Comparison of ENCODE assay signal across 11 cellular contexts in genomic region chr6:125943528-125944433, GRCh38. TPM values are rescaled to one million over a fixed set of nuclear protein-coding genes. Genes with fewer than 3 reads are reported as not detected.
A peak's percentile ranks its signal among the peaks of the same experiment; 100 is the strongest.
DNase-seq lines count a peak whose midpoint lies in the region; ATAC-seq and TF ChIP-seq lines count a peak whose summit lies in the region.
"Had no signal": no experiment of that assay in that cellular context is flagged by ENCODE, and none has a peak within 500 bp of the region (broad histone marks: within the 10 kb centered on the region; RNA-seq: fewer than 3 reads in every experiment).

No MANE protein-coding gene starts in this region.

- TF ChIP-seq CTCF in heart left ventricle (IDR thresholded peaks at IDR 0.05) (no peak), uterus (IDR thresholded peaks at IDR 0.05) (no peak)

- TF ChIP-seq POLR2A in heart left ventricle (IDR thresholded peaks at IDR 0.05) (no peak), uterus (IDR thresholded peaks at IDR 0.05) (no peak)

- intact Hi-C loops in heart left ventricle (cut with DNase I) (no loop called here), cardiac septum (cut with DNase I) (no loop called here), uterus (cut with DNase I; ENCODE audit: low total_unique reads) (no loop called here)

- peaks cover 0 to 53% (median 17%) of the 10 kb centered on the region in 12 donors for H3K4me1 ChIP-seq in heart left ventricle
- H3K4me1 ChIP-seq in endocrine pancreas (ENCODE audit: control insufficient read depth, insufficient read depth, low read length): peaks cover 10% of the 10 kb centered on the region
- H3K4me1 ChIP-seq in muscle layer of colon (ENCODE audit: insufficient read depth, low read length): peaks cover 5% of the 10 kb centered on the region
- H3K4me1 ChIP-seq in uterus: no peaks in the 10 kb centered on the region

- H3K9me3 ChIP-seq in heart left ventricle (no peaks in the 10 kb centered on the region), endocrine pancreas (ENCODE audit: control insufficient read depth, low read length) (no peaks in the 10 kb centered on the region), muscle layer of colon (ENCODE audit: low read length) (no peaks in the 10 kb centered on the region), uterus (no peaks in the 10 kb centered on the region)

- no peaks in the 10 kb centered on the region for H3K27me3 ChIP-seq in heart left ventricle
- H3K27me3 ChIP-seq in endocrine pancreas (ENCODE audit: control insufficient read depth, insufficient read depth, low read length): no peaks in the 10 kb centered on the region
- H3K27me3 ChIP-seq in muscle layer of colon (ENCODE audit: control insufficient read depth in 1 of 2, insufficient read depth in 2 of 2, low read length in 2 of 2): no peaks in the 10 kb centered on the region
- no peaks in the 10 kb centered on the region for H3K27me3 ChIP-seq in uterus

- 79 to 86% (median 82%) methylated on average over 4 of the region's 4 CpGs for WGBS in heart left ventricle, 4 donors

- no peak for DNase-seq in heart left ventricle
- no peak for DNase-seq in cardiac septum (ENCODE audit: low spot score)
- DNase-seq in uterus: no peak
- DNase-seq in kidney glomerular epithelial cell (lab: John Stamatoyannopoulos, UW): no peak
- no peak for DNase-seq in activated T-cell treated with anti-CD3 and anti-CD28 coated beads for 4 hours
- DNase-seq: 8988T; activated effector memory CD4-positive, alpha-beta T cell treated with Interleukin-2 at 50 U/mL for 16 hours had no signal

- H3K9ac ChIP-seq in endocrine pancreas (ENCODE audit: control insufficient read depth, insufficient read depth, low read length) (no peak overlapping the region), muscle layer of colon (ENCODE audit: low read length) (no peak overlapping the region)

- peak overlapping the region in 9 of 12 donors; percentile 1 to 81 (median 53) for H3K27ac ChIP-seq in heart left ventricle
- peak overlapping the region; percentile 15 for H3K27ac ChIP-seq in muscle layer of colon (ENCODE audit: low read depth, low read length)
- H3K27ac ChIP-seq in uterus: peak overlapping the region; percentile 43 to 78

- H3K36me3 ChIP-seq in heart left ventricle (no peaks in the 10 kb centered on the region), endocrine pancreas (ENCODE audit: control insufficient read depth, insufficient read depth, low read length) (no peaks in the 10 kb centered on the region), muscle layer of colon (ENCODE audit: insufficient read depth, low read length) (no peaks in the 10 kb centered on the region), uterus (no peaks in the 10 kb centered on the region)

- H3K4me3 ChIP-seq in heart left ventricle: no peak overlapping the region
- peak overlapping the region; percentile 20 for H3K4me3 ChIP-seq in endocrine pancreas (ENCODE audit: control insufficient read depth, insufficient read depth, low read length)
- no peak overlapping the region for H3K4me3 ChIP-seq in muscle layer of colon (ENCODE audit: low read depth in 1 of 2, low read length in 2 of 2)
- H3K4me3 ChIP-seq in uterus: no peak overlapping the region

- ATAC-seq in heart left ventricle: no peak
- ATAC-seq in GM19397 (IDR thresholded peaks at IDR 0.05; ENCODE audit: unreplicated experiment): no peak
- ATAC-seq: stimulated activated effector memory CD8-positive, alpha-beta T cell treated with anti-CD3 and anti-CD28 coated beads, Interleukin-12 subunit alpha, Interleukin-12 subunit beta, amount 100 ng/mL, for 72 hours had no signal

RNA-seq across cellular contexts. Expression of gene HINT3, which starts 12.8 kb away (rescaled TPM):
- total RNA-seq in heart left ventricle (10 to 100 TPM; 26.3 to 40.0 (median 33.8) TPM), cardiac septum (35.0 TPM), uterus (10 to 100 TPM; 13.1 to 49.3 (median 23.1) TPM)
- 10 to 100 TPM in 1 of 2 donors, 1 to 10 TPM in 1; 8.1 to 23.9 TPM for polyA plus RNA-seq in heart left ventricle

RNA-seq across cellular contexts. Expression of gene TRMT11, which starts 42.6 kb away (rescaled TPM):
- total RNA-seq in heart left ventricle: 10 to 100 TPM in 7 of 9 donors, 1 to 10 TPM in 2; 9.0 to 15.6 (median 11.8) TPM
- 1 to 10 TPM; 8.0 to 8.8 TPM for polyA plus RNA-seq in heart left ventricle
- total RNA-seq in cardiac septum: 13.3 TPM
- 10 to 100 TPM; 21.5 to 69.2 (median 47.8) TPM for total RNA-seq in uterus
